Comparison of ENCODE assay signal across 32 cellular contexts in genomic region chr3:57727096-57727495, GRCh38. TPM values are rescaled to one million over a fixed set of nuclear protein-coding genes. Genes with fewer than 3 reads are reported as not detected.
DNase-seq lines count a peak whose midpoint lies in the region; ATAC-seq and TF ChIP-seq lines count a peak whose summit lies in the region.
"Had no signal": no experiment of that assay in that cellular context is flagged by ENCODE, and none has a peak within 500 bp of the region (broad histone marks: within the 10 kb centered on the region; RNA-seq: fewer than 3 reads in every experiment).

No MANE protein-coding gene starts in this region.

- H4K20me1 ChIP-seq in HCT116 (ENCODE audit: insufficient read depth), result no peaks in the 10 kb centered on the region

- no peaks in the 10 kb centered on the region for H3K79me2 ChIP-seq in HCT116 (ENCODE audit: insufficient read depth, low read length)

- H3K9ac ChIP-seq in HCT116 (ENCODE audit: low read length), result no peak overlapping the region
- H3K9ac ChIP-seq: neural progenitor cell had no signal

- H3K4me1 Mint-ChIP-seq in activated CD8-positive, alpha-beta memory T cell treated with anti-CD3 and anti-CD28 coated beads, Interleukin-2, amount 10 ng/mL, durations not matched to agents 7 days and 5 days, result no peaks in the 10 kb centered on the region
- H3K4me1 Mint-ChIP-seq: activated naive CD4-positive, alpha-beta T cell treated with anti-CD3 and anti-CD28 coated beads, Interleukin-2, amount 50 U/mL, for 24 hours; B cell; CD8-positive, alpha-beta memory T cell; stimulated activated naive CD8-positive, alpha-beta T cell treated with anti-CD3 and anti-CD28 coated beads, Interleukin-15, amount 100 ng/mL, for 72 hours had no signal

- no peaks in the 10 kb centered on the region for H3K9me3 ChIP-seq in HCT116 (ENCODE audit: control insufficient read depth in 1 of 2, insufficient read depth in 1 of 2, low read depth in 1 of 2, low read length in 2 of 2)
- H3K9me3 ChIP-seq: HAP-1, left ventricle myocardium inferior, Peyer's patch, spleen, vagina had no signal

- H3K36me3 ChIP-seq in HCT116 (ENCODE audit: control insufficient read depth in 1 of 2, insufficient read depth in 2 of 2, low read length in 2 of 2), result no peaks in the 10 kb centered on the region
- H3K36me3 ChIP-seq: HAP-1, left ventricle myocardium inferior, neural progenitor cell, Peyer's patch, spleen, vagina had no signal

- CTCF ChIA-PET in HCT116 (lab: Charles Lee), result no interaction called here
- CTCF ChIA-PET in activated CD8-positive, alpha-beta memory T cell treated with anti-CD3 and anti-CD28 coated beads, Interleukin-2, amount 10 ng/mL, durations not matched to agents 7 days and 5 days (lab: Charles Lee), result interaction anchor here (1.9 kb wide), 1 partner anchor 452 kb away, joined by 4 read pairs; no protein-coding TSS in a partner anchor

- no peaks in the 10 kb centered on the region for H3K9me2 ChIP-seq in HCT116 (ENCODE audit: insufficient read depth)

- no peak for TF ChIP-seq CTCF in HCT116 (IDR thresholded peaks at IDR 0.05 in 2 of 3, conservative IDR thresholded peaks at IDR 0.05 in 1 of 3; ENCODE audit: borderline replicate concordance in 1 of 3, insufficient read depth in 1 of 3, low read depth in 2 of 3, low read length in 2 of 3)

- no peak overlapping the region for H3K4me3 ChIP-seq in HCT116 (replicated peaks in 1 of 2; ENCODE audit: low read depth in 1 of 2, low read length in 2 of 2)
- H3K4me3 ChIP-seq: HAP-1, left ventricle myocardium inferior, neural progenitor cell, Peyer's patch, spleen, vagina had no signal

- H3K36me3 Mint-ChIP-seq in activated CD8-positive, alpha-beta memory T cell treated with anti-CD3 and anti-CD28 coated beads, Interleukin-2, amount 10 ng/mL, durations not matched to agents 7 days and 5 days, result no peaks in the 10 kb centered on the region
- H3K36me3 Mint-ChIP-seq: activated naive CD4-positive, alpha-beta T cell treated with anti-CD3 and anti-CD28 coated beads, Interleukin-2, amount 50 U/mL, for 24 hours; CD8-positive, alpha-beta memory T cell; neural progenitor cell had no signal

- no peak overlapping the region for H3K27ac ChIP-seq in HCT116 (ENCODE audit: low read depth, low read length)
- H3K27ac ChIP-seq: left ventricle myocardium inferior, neural progenitor cell, Peyer's patch, spleen, vagina had no signal

- no peaks in the 10 kb centered on the region for H3K9me3 Mint-ChIP-seq in activated CD8-positive, alpha-beta memory T cell treated with anti-CD3 and anti-CD28 coated beads, Interleukin-2, amount 10 ng/mL, durations not matched to agents 7 days and 5 days (ENCODE audit: low read depth)
- H3K9me3 Mint-ChIP-seq: activated naive CD4-positive, alpha-beta T cell treated with anti-CD3 and anti-CD28 coated beads, Interleukin-2, amount 50 U/mL, for 24 hours; CD8-positive, alpha-beta memory T cell; neural progenitor cell; stimulated activated naive CD8-positive, alpha-beta T cell treated with anti-CD3 and anti-CD28 coated beads, Interleukin-15, amount 100 ng/mL, for 72 hours had no signal

- H3K27me3 Mint-ChIP-seq in activated CD8-positive, alpha-beta memory T cell treated with anti-CD3 and anti-CD28 coated beads, Interleukin-2, amount 10 ng/mL, durations not matched to agents 7 days and 5 days, result peaks cover 8% of the 10 kb centered on the region
- H3K27me3 Mint-ChIP-seq: activated naive CD4-positive, alpha-beta T cell treated with anti-CD3 and anti-CD28 coated beads, Interleukin-2, amount 50 U/mL, for 24 hours; CD8-positive, alpha-beta memory T cell; stimulated activated naive CD8-positive, alpha-beta T cell treated with anti-CD3 and anti-CD28 coated beads, Interleukin-15, amount 100 ng/mL, for 72 hours had no signal

- 0 out of 2 replicates have a peak overlapping the region, but pooled peaks have one; percentile 9 for H3K4me2 ChIP-seq in HCT116 (ENCODE audit: low read length)
- H3K4me2 ChIP-seq: neural progenitor cell had no signal

- no peak overlapping the region for H3K4me3 Mint-ChIP-seq in activated CD8-positive, alpha-beta memory T cell treated with anti-CD3 and anti-CD28 coated beads, Interleukin-2, amount 10 ng/mL, durations not matched to agents 7 days and 5 days
- H3K4me3 Mint-ChIP-seq: activated naive CD4-positive, alpha-beta T cell treated with anti-CD3 and anti-CD28 coated beads, Interleukin-2, amount 50 U/mL, for 24 hours; B cell; CD8-positive, alpha-beta memory T cell; neural progenitor cell; stimulated activated naive CD8-positive, alpha-beta T cell treated with anti-CD3 and anti-CD28 coated beads, Interleukin-15, amount 100 ng/mL, for 72 hours had no signal

- no peaks in the 10 kb centered on the region for H3K27me3 ChIP-seq in HCT116 (ENCODE audit: insufficient read depth, low read length)
- H3K27me3 ChIP-seq: neural progenitor cell, Peyer's patch, vagina had no signal

- peaks cover 0 to 5% of the 10 kb centered on the region in 2 experiments; a peak in 2 of 4 replicates for H3K4me1 ChIP-seq in HCT116 (ENCODE audit: control insufficient read depth in 1 of 2, insufficient read depth in 2 of 2, low read length in 2 of 2)
- H3K4me1 ChIP-seq: HAP-1, left ventricle myocardium inferior, neural progenitor cell, Peyer's patch, vagina had no signal

- TF ChIP-seq POLR2A in HCT116 (IDR thresholded peaks at IDR 0.05; ENCODE audit: borderline replicate concordance, extremely low read depth, insufficient read depth, insufficient read length), result no peak

- BruUV-seq in HCT116 (replicated peaks; lab: Mats Ljungman, UMichigan), result no TSS peak

- intact Hi-C loops in HCT116 (cut with micrococcal nuclease) (no loop called here), Right ventricle myocardium superior (cut with DNase I) (no loop called here)

- no peak; the same call in 1 of the 2 replicates for ATAC-seq in HCT116
- ATAC-seq in Right ventricle myocardium superior (ENCODE audit: poor library complexity), result no peak
- ATAC-seq in activated CD8-positive, alpha-beta memory T cell treated with anti-CD3 and anti-CD28 coated beads, Interleukin-2, amount 10 ng/mL, durations not matched to agents 7 days and 5 days, result no peak
- ATAC-seq: right cardiac atrium; stimulated activated naive CD8-positive, alpha-beta T cell treated with anti-CD3 and anti-CD28 coated beads, Interleukin-15, amount 100 ng/mL, for 72 hours had no signal

- H2AFZ ChIP-seq in HCT116 (ENCODE audit: low read depth, low read length, poor library complexity, severe bottlenecking), result peak overlapping the region; percentile 56
- H2AFZ ChIP-seq: neural progenitor cell had no signal

- POLR2A ChIA-PET in HCT116 (lab: Charles Lee), result no interaction called here

- peak; percentile 42 for DNase-seq in COLO829 (ENCODE audit: low spot score)
- no peak for DNase-seq in HCT116 (ENCODE audit: low read depth, low spot score)
- DNase-seq in amniotic epithelial cell (ENCODE audit: low read depth), result peak; percentile 16
- peak; percentile 33 for DNase-seq in kidney tubule cell (ENCODE audit: low spot score)
- no peak for DNase-seq in NCI-H82 treated with DMSO at 0.1 percent for 48 hours (lab: John Stamatoyannopoulos, UW; ENCODE audit: unreplicated experiment)
- DNase-seq in NCI-H69 (lab: John Stamatoyannopoulos, UW), result no peak
- DNase-seq in Right ventricle myocardium superior, result no peak
- no peak for DNase-seq in activated CD8-positive, alpha-beta memory T cell treated with anti-CD3 and anti-CD28 coated beads, Interleukin-2, amount 10 ng/mL, durations not matched to agents 7 days and 5 days
- DNase-seq: ACHN; activated CD8-positive, alpha-beta memory T cell treated with anti-CD3 and anti-CD28 coated beads for 24 hours; amygdala; CD8-positive, alpha-beta memory T cell; DMS 273 treated with DMSO at 0.1 percent for 48 hours; glutamatergic neuron; Kasumi-1; left ventricle myocardium inferior; mesendoderm; NCI-H1048; NCI-H1930; Peyer's patch; posterior cingulate gyrus; right cardiac atrium; SIG-M5; spleen; stimulated activated CD4-positive, alpha-beta T cell treated with anti-CD3 and anti-CD28 coated beads, Interleukin-2, amount 100 ng/mL, for 24 hours; stimulated activated CD8-positive, alpha-beta memory T cell treated with anti-CD3 and anti-CD28 coated beads, Interleukin-4, amount 100 ng/mL, for 48 hours; stimulated activated naive CD8-positive, alpha-beta T cell treated with anti-CD3 and anti-CD28 coated beads, Interleukin-15, amount 100 ng/mL, for 72 hours had no signal

- no peak overlapping the region for H3K27ac Mint-ChIP-seq in activated CD8-positive, alpha-beta memory T cell treated with anti-CD3 and anti-CD28 coated beads, Interleukin-2, amount 10 ng/mL, durations not matched to agents 7 days and 5 days
- H3K27ac Mint-ChIP-seq: activated naive CD4-positive, alpha-beta T cell treated with anti-CD3 and anti-CD28 coated beads, Interleukin-2, amount 50 U/mL, for 24 hours; B cell; neural progenitor cell; stimulated activated naive CD8-positive, alpha-beta T cell treated with anti-CD3 and anti-CD28 coated beads, Interleukin-15, amount 100 ng/mL, for 72 hours had no signal

- TF ChIP-seq RAD21 in HCT116 (IDR thresholded peaks at IDR 0.05; ENCODE audit: low read depth), result no peak

- RAD21 ChIA-PET in HCT116 (lab: Charles Lee; ENCODE audit: low non-redundant PET in 1 of 2, low total read pairs in 2 of 2, uncharacterized antibody in 2 of 2, unreplicated experiment in 2 of 2), result no interaction called here

TF ChIP-seq in HCT116, 20 proteins besides CTCF, POLR2A, EP300 and RAD21 (continues in another document):
- TF ChIP-seq, protein P1, sequence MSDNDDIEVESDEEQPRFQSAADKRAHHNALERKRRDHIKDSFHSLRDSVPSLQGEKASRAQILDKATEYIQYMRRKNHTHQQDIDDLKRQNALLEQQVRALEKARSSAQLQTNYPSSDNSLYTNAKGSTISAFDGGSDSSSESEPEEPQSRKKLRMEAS (IDR thresholded peaks at IDR 0.05), result no peak
- TF ChIP-seq SIN3A (IDR thresholded peaks at IDR 0.05; ENCODE audit: low read depth) (no peak), TCF7L2 (IDR thresholded peaks at IDR 0.05; ENCODE audit: borderline replicate concordance, extremely low read depth, insufficient read depth, insufficient read length) (no peak), SRF (IDR thresholded peaks at IDR 0.05; ENCODE audit: low read depth) (no peak), ZNF274 (IDR thresholded peaks at IDR 0.05; ENCODE audit: low read depth, low read length) (no peak), EZH2phosphoT487 (IDR thresholded peaks at IDR 0.05; ENCODE audit: borderline replicate concordance) (no peak), SP1 (IDR thresholded peaks at IDR 0.05; ENCODE audit: low read depth) (no peak), EGR1 (IDR thresholded peaks at IDR 0.05; ENCODE audit: low read depth) (no peak; the same call in 1 of the 2 replicates), EZH2 (IDR thresholded peaks at IDR 0.05) (no peak)

RNA-seq across cellular contexts. Expression of gene SLMAP, which starts 29.0 kb away (rescaled TPM):
- total RNA-seq in HCT116 (2021; ENCODE audit: unreplicated experiment) (81.0 TPM), Right ventricle myocardium superior (274 TPM)
- polyA plus RNA-seq in HCT116 (2012), result 18.8 and 28.1 TPM in 2 replicates
- 10 to 100 TPM; 57.6 to 69.6 TPM for total RNA-seq in activated CD8-positive, alpha-beta memory T cell treated with anti-CD3 and anti-CD28 coated beads, Interleukin-2, amount 10 ng/mL, durations not matched to agents 7 days and 5 days

RNA-seq across cellular contexts. Expression of gene DENND6A, which starts 34.2 kb away (rescaled TPM):
- total RNA-seq in HCT116 (2021; ENCODE audit: unreplicated experiment), result 22.3 TPM
- polyA plus RNA-seq in HCT116 (2012), result 5.2 and 8.7 TPM in 2 replicates
- total RNA-seq in Right ventricle myocardium superior, result 15.0 TPM
- 10 to 100 TPM; 15.7 to 22.3 TPM for total RNA-seq in activated CD8-positive, alpha-beta memory T cell treated with anti-CD3 and anti-CD28 coated beads, Interleukin-2, amount 10 ng/mL, durations not matched to agents 7 days and 5 days

Comparison
In these comparisons a context has a peak if more than half of its experiments do, and no peak if none do; other contexts are left out.
1. DNase-seq: peak in COLO829 (single experiment), amniotic epithelial cell (single experiment) and kidney tubule cell (single experiment); none in HCT116 (single experiment), NCI-H82 treated with DMSO at 0.1 percent for 48 hours (single experiment), NCI-H69 (single experiment), Right ventricle myocardium superior (single experiment) and activated CD8-positive, alpha-beta memory T cell treated with anti-CD3 and anti-CD28 coated beads, Interleukin-2, amount 10 ng/mL, durations not matched to agents 7 days and 5 days (single experiment).